6 cellular contexts compared by ENCODE assay signal in the genomic region with DNA sequence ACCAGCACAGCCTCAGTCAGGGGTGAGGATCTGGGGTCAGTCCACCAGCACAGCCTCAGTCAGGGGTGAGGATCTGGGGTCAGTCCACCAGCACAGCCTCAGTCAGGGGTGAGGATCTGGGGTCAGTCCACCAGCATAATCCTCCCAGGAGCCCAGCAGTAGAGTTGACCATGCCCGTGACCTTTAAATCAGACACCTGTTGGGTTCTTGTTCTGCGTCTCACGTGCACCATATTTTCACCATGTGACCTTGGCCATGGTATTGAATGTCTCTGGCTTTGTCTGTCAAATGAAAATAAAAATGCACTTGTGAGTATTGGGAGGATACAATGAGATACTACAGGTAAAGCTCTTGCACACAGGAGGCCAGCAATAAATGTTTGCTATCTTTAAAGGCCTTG.
DNase-seq lines count a peak whose midpoint lies in the region; ATAC-seq, FAIRE-seq and TF ChIP-seq lines count a peak whose summit lies in the region.
"Not testable (repeated sequence)": the region's sequence is repeated elsewhere in the genome, so short reads cannot be mapped to it uniquely, and the experiment has no call there.

No MANE protein-coding gene starts in this region.

- not testable (repeated sequence) for H3K27me3 Mint-ChIP-seq in HFFc6 (ENCODE audit: insufficient read depth)
- peaks cover 28% of the 10 kb centered on the region for H3K27me3 Mint-ChIP-seq in endothelial cell (ENCODE audit: unreplicated experiment)

- H3K27ac Mint-ChIP-seq in HFFc6 = peak overlapping the region; percentile 51
- not testable (repeated sequence) for H3K27ac Mint-ChIP-seq in endothelial cell (ENCODE audit: unreplicated experiment)

- DNase-seq in HFFc6; endothelial cell (ENCODE audit: low spot score); psoas muscle: not testable (repeated sequence)
- DNase-seq in kidney (peak; percentile 10), osteoblast (ENCODE audit: insufficient read length, low spot score, missing footprints) (peak; percentile 14)

- H3K36me3 ChIP-seq in kidney (ENCODE audit: control insufficient read depth in 1 of 2, insufficient read depth in 2 of 2, low read length in 2 of 2) (peaks cover 44 to 52% of the 10 kb centered on the region in 2 donors), osteoblast (ENCODE audit: insufficient read depth, low read length) (peaks cover 87% of the 10 kb centered on the region), psoas muscle (ENCODE audit: insufficient read depth in 1 of 2, low read depth in 1 of 2) (peaks cover 4 to 56% of the 10 kb centered on the region in 2 donors), skeletal muscle tissue (ENCODE audit: control insufficient read depth in 3 of 3, insufficient read depth in 3 of 3, low read length in 3 of 3) (peaks cover 8 to 47% (median 46%) of the 10 kb centered on the region in 3 donors)

- intact Hi-C loops in kidney (cut with DNase I); psoas muscle (cut with DNase I): not testable (repeated sequence)

- not testable (repeated sequence) for H3K9me3 Mint-ChIP-seq in HFFc6; endothelial cell (ENCODE audit: unreplicated experiment)

- peak; percentile 65 to 77 (median 67) for ATAC-seq in psoas muscle

- H3K4me3 ChIP-seq in kidney (ENCODE audit: low read length in 2 of 2); osteoblast (ENCODE audit: insufficient read depth, low read length); psoas muscle: not testable (repeated sequence)
- H3K4me3 ChIP-seq in skeletal muscle tissue (ENCODE audit: low read length in 3 of 3) = peak overlapping the region in 1 of 3 donors; percentile 46

- not testable (repeated sequence) for H3K27ac ChIP-seq in kidney (ENCODE audit: low read depth in 2 of 2, low read length in 2 of 2); osteoblast (ENCODE audit: low read depth, low read length)
- H3K27ac ChIP-seq in psoas muscle (peak overlapping the region; percentile 75), skeletal muscle tissue (ENCODE audit: low read depth, low read length) (peak overlapping the region; percentile 61)

- peaks cover 32% of the 10 kb centered on the region for H3K4me1 Mint-ChIP-seq in HFFc6 (ENCODE audit: low read depth)
- not testable (repeated sequence) for H3K4me1 Mint-ChIP-seq in endothelial cell (ENCODE audit: unreplicated experiment)

- 0 out of 2 replicates have a peak overlapping the region, but pooled peaks have one; percentile 32 for H3K4me3 Mint-ChIP-seq in HFFc6
- peak overlapping the region; percentile 11 for H3K4me3 Mint-ChIP-seq in endothelial cell (ENCODE audit: unreplicated experiment)

- not testable (repeated sequence) for H3K9ac ChIP-seq in kidney (ENCODE audit: low read length in 2 of 2); skeletal muscle tissue (ENCODE audit: low read depth in 1 of 3, low read length in 3 of 3)

- not testable (repeated sequence) for H2AFZ ChIP-seq in osteoblast (ENCODE audit: low read length)

- not testable (repeated sequence) for H4K20me1 ChIP-seq in osteoblast (ENCODE audit: insufficient read depth, low read length)

- not testable (repeated sequence) for TF ChIP-seq CTCF in HFFc6 (IDR thresholded peaks at IDR 0.05); endothelial cell (IDR thresholded peaks at IDR 0.05; ENCODE audit: unreplicated experiment); kidney (IDR thresholded peaks at IDR 0.05; ENCODE audit: borderline replicate concordance, extremely low read depth, insufficient read depth); osteoblast (IDR thresholded peaks at IDR 0.05; ENCODE audit: extremely low read depth, low read depth, low read length); psoas muscle (IDR thresholded peaks at IDR 0.05)

- not testable (repeated sequence) for H3K27me3 ChIP-seq in osteoblast (ENCODE audit: insufficient read depth, low read length); psoas muscle (ENCODE audit: insufficient read depth in 3 of 3, low read length in 2 of 3); skeletal muscle tissue (ENCODE audit: control insufficient read depth in 3 of 3, insufficient read depth in 3 of 3, low read length in 3 of 3)

- peaks cover 42% of the 10 kb centered on the region for H3K36me3 Mint-ChIP-seq in HFFc6 (ENCODE audit: low read depth)
- peaks cover 71% of the 10 kb centered on the region for H3K36me3 Mint-ChIP-seq in endothelial cell (ENCODE audit: low read depth, unreplicated experiment)

- not testable (repeated sequence) for H3K4me2 ChIP-seq in osteoblast (ENCODE audit: insufficient read depth, low read length)

- H3K79me2 ChIP-seq in osteoblast (ENCODE audit: insufficient read depth, low read length) = not testable (repeated sequence)

- not testable (repeated sequence) for H3K9me3 ChIP-seq in kidney (ENCODE audit: control insufficient read depth in 1 of 2, low read length in 2 of 2); osteoblast (ENCODE audit: low read depth, low read length); psoas muscle; skeletal muscle tissue (ENCODE audit: control insufficient read depth in 3 of 3, low read length in 3 of 3)

- FAIRE-seq in kidney (lab: Jason Lieb, UNC) = not testable (repeated sequence)

- 41 to 75% (median 41%) methylated on average over 3 of the region's 3 CpGs for WGBS in psoas muscle, 3 donors

- H3K4me1 ChIP-seq in kidney (ENCODE audit: control insufficient read depth in 1 of 2, insufficient read depth in 1 of 2, low read depth in 1 of 2, low read length in 2 of 2); osteoblast (ENCODE audit: insufficient read depth, low read length); psoas muscle: not testable (repeated sequence)
- H3K4me1 ChIP-seq in skeletal muscle tissue (ENCODE audit: control insufficient read depth in 3 of 3, insufficient read depth in 3 of 3, low read length in 3 of 3) = peaks cover 4 to 16% (median 11%) of the 10 kb centered on the region in 3 donors
